Comparison of ENCODE assay signal across 33 cellular contexts in genomic region chr2:142223309-142223708, GRCh38.
"Had no signal": no experiment of that assay in that cellular context is flagged by ENCODE, and none has a peak within 500 bp of the region (broad histone marks: within the 10 kb centered on the region; RNA-seq: fewer than 3 reads in every experiment).

No MANE protein-coding gene starts in this region.

- H3K4me3 ChIP-seq: dorsolateral prefrontal cortex, gastrocnemius medialis, left ventricle myocardium inferior, lower lobe of right lung, neural progenitor cell, prostate gland, right atrium auricular region, smooth muscle cell, suprapubic skin, transverse colon, vagina had no signal

- H3K36me3 ChIP-seq: gastrocnemius medialis, left ventricle myocardium inferior, lower lobe of right lung, neural progenitor cell, prostate gland, right atrium auricular region, suprapubic skin, transverse colon, vagina had no signal

- H3K9me3 Mint-ChIP-seq: endodermal cell, memory B cell, nephron, neural progenitor cell had no signal

- H3K4me1 Mint-ChIP-seq: immature natural killer cell; memory B cell; naive thymus-derived CD4-positive, alpha-beta T cell; nephron; neural progenitor cell; stimulated activated naive CD8-positive, alpha-beta T cell treated with anti-CD3 and anti-CD28 coated beads, Interleukin-15, amount 100 ng/mL, for 72 hours had no signal

- H3K27ac ChIP-seq: dorsolateral prefrontal cortex, epithelial cell of prostate, gastrocnemius medialis, left ventricle myocardium inferior, lower lobe of right lung, neural progenitor cell, parathyroid adenoma, prostate gland, right atrium auricular region, suprapubic skin, transverse colon, vagina had no signal

- H3K4me3 Mint-ChIP-seq: endodermal cell; immature natural killer cell; memory B cell; naive thymus-derived CD4-positive, alpha-beta T cell; nephron; neural progenitor cell; stimulated activated naive CD8-positive, alpha-beta T cell treated with anti-CD3 and anti-CD28 coated beads, Interleukin-15, amount 100 ng/mL, for 72 hours had no signal

- DNase-seq: dorsolateral prefrontal cortex; effector CD4-positive, alpha-beta T cell; endodermal cell; foreskin fibroblast; gastrocnemius medialis; head of caudate nucleus; immature natural killer cell; islet precursor cell; kidney glomerular epithelial cell; left colon; left ventricle myocardium inferior; lower lobe of right lung; midbrain; naive thymus-derived CD4-positive, alpha-beta T cell; stimulated activated CD4-positive, alpha-beta T cell treated with anti-CD3 and anti-CD28 coated beads, Interleukin-12 subunit alpha, Interleukin-12 subunit beta, amount 100 ng/mL, for 4 hours; stimulated activated CD4-positive, alpha-beta T cell treated with anti-CD3 and anti-CD28 coated beads, Interleukin-1b, Interleukin-23, amount 100 ng/mL, for 48 hours; stimulated activated CD4-positive, alpha-beta T cell treated with anti-CD3 and anti-CD28 coated beads, Interleukin-4, amount 100 ng/mL, for 1 hour; stimulated activated CD8-positive, alpha-beta memory T cell treated with anti-CD3 and anti-CD28 coated beads, Interleukin-4, amount 100 ng/mL, for 48 hours; stimulated activated naive CD4-positive, alpha-beta T cell; stimulated activated naive CD8-positive, alpha-beta T cell treated with anti-CD3 and anti-CD28 coated beads, Interleukin-15, amount 100 ng/mL, for 72 hours; transverse colon had no signal

- H3K36me3 Mint-ChIP-seq: immature natural killer cell; memory B cell; naive thymus-derived CD4-positive, alpha-beta T cell; neural progenitor cell had no signal

- ATAC-seq: esophagus mucosa; gastrocnemius medialis; left colon; lower lobe of right lung; naive thymus-derived CD4-positive, alpha-beta T cell; sciatic nerve; stimulated activated naive CD8-positive, alpha-beta T cell treated with anti-CD3 and anti-CD28 coated beads, Interleukin-15, amount 100 ng/mL, for 72 hours had no signal

- H3K27me3 Mint-ChIP-seq: memory B cell; naive thymus-derived CD4-positive, alpha-beta T cell; stimulated activated naive CD8-positive, alpha-beta T cell treated with anti-CD3 and anti-CD28 coated beads, Interleukin-15, amount 100 ng/mL, for 72 hours had no signal

- H3K27ac Mint-ChIP-seq: endodermal cell; immature natural killer cell; memory B cell; naive thymus-derived CD4-positive, alpha-beta T cell; nephron; neural progenitor cell; stimulated activated naive CD8-positive, alpha-beta T cell treated with anti-CD3 and anti-CD28 coated beads, Interleukin-15, amount 100 ng/mL, for 72 hours had no signal

- H3K9me3 ChIP-seq: gastrocnemius medialis, lower lobe of right lung, prostate gland, right atrium auricular region, suprapubic skin, transverse colon, vagina had no signal

- H3K4me1 ChIP-seq: gastrocnemius medialis, left ventricle myocardium inferior, lower lobe of right lung, neural progenitor cell, parathyroid adenoma, prostate gland, right atrium auricular region, suprapubic skin, transverse colon, vagina had no signal

- H3K27me3 ChIP-seq: gastrocnemius medialis, neural progenitor cell, right atrium auricular region, suprapubic skin, transverse colon, vagina had no signal
